In the genomic region with DNA sequence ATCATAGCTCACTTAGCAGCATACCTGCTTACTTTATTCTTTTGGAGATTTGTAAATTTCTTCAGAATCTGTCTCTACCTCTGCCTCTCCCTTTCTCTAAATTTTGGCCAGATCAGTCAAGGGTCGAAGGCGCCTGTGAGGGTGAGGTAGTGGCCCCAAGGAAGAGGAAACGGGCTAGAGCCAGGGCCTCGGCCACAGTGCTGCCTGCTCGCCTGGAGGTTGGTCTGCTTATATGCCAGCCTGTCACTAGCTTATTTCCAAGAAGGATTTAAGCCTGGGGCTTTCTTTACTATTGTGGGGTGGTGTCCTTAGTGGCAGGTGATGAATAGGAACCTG, we compare ENCODE assay signal across 1 cellular context.
TF ChIP-seq lines count a peak whose summit lies in the region.

No MANE protein-coding gene starts in this region.

TF ChIP-seq in IMR-90, 13 proteins besides CTCF, POLR2A, EP300 and RAD21:
- TF ChIP-seq CHD1 (IDR thresholded peaks at IDR 0.05; ENCODE audit: low read depth, low read length) (no peak), SMC3 (IDR thresholded peaks at IDR 0.05; ENCODE audit: low read depth, low read length) (no peak), MXI1 (IDR thresholded peaks at IDR 0.05; ENCODE audit: borderline replicate concordance, low read depth, low read length) (no peak), USF2 (IDR thresholded peaks at IDR 0.05; ENCODE audit: low read depth, low read length) (no peak), NFE2L2 (IDR thresholded peaks at IDR 0.05; ENCODE audit: low read depth, low read length) (no peak), FOS (IDR thresholded peaks at IDR 0.05; ENCODE audit: low read depth, low read length) (no peak), ELK1 (IDR thresholded peaks at IDR 0.05; ENCODE audit: borderline replicate concordance, low read depth, low read length) (no peak), BHLHE40 (IDR thresholded peaks at IDR 0.05; ENCODE audit: low read depth, low read length) (no peak), RCOR1 (IDR thresholded peaks at IDR 0.05; ENCODE audit: insufficient replicate concordance, low read length) (no peak), RFX5 (IDR thresholded peaks at IDR 0.05; ENCODE audit: low read depth, low read length) (no peak), MAFK (IDR thresholded peaks at IDR 0.05; ENCODE audit: low read depth, low read length) (no peak), MAZ (IDR thresholded peaks at IDR 0.05; ENCODE audit: borderline replicate concordance, low read depth, low read length) (no peak)
